ENCODE assay signal across 27 cellular contexts in genomic region chr17:16325964-16326363, GRCh38.
"Had no signal": no experiment of that assay in that cellular context is flagged by ENCODE, and none has a peak within 500 bp of the region (broad histone marks: within the 10 kb centered on the region; RNA-seq: fewer than 3 reads in every experiment).

No MANE protein-coding gene starts in this region.

- ATAC-seq: foreskin keratinocyte; gastroesophageal sphincter; heart left ventricle; left lobe of liver; mucosa of descending colon; sciatic nerve; stimulated activated effector memory CD8-positive, alpha-beta T cell treated with anti-CD3 and anti-CD28 coated beads, Interleukin-12 subunit alpha, Interleukin-12 subunit beta, amount 100 ng/mL, for 72 hours had no signal

- H2AFZ ChIP-seq: hepatocyte had no signal

- H3K9me3 Mint-ChIP-seq: mesothelial cell of epicardium; naive B cell; stimulated activated effector memory CD8-positive, alpha-beta T cell treated with anti-CD3 and anti-CD28 coated beads, Interleukin-12 subunit alpha, Interleukin-12 subunit beta, amount 100 ng/mL, for 72 hours; type B pancreatic cell had no signal

- H3K27me3 ChIP-seq: esophagus muscularis mucosa, foreskin keratinocyte, gastroesophageal sphincter, heart left ventricle, hepatocyte, stomach, testis, tibial artery had no signal

- H3K79me2 ChIP-seq: hepatocyte had no signal

- H3K27ac ChIP-seq: epithelial cell of prostate, esophagus muscularis mucosa, foreskin keratinocyte, gastroesophageal sphincter, heart left ventricle, hepatocyte, stomach, testis, tibial artery had no signal

- H3K9me3 ChIP-seq: esophagus muscularis mucosa, gastroesophageal sphincter, heart left ventricle, mucosa of descending colon, stomach, testis, tibial artery had no signal

- H3K27ac Mint-ChIP-seq: endodermal cell; mesothelial cell of epicardium; nephron; stimulated activated effector memory CD8-positive, alpha-beta T cell treated with anti-CD3 and anti-CD28 coated beads, Interleukin-12 subunit alpha, Interleukin-12 subunit beta, amount 100 ng/mL, for 72 hours; type B pancreatic cell had no signal

- H3K4me3 ChIP-seq: esophagus muscularis mucosa, gastroesophageal sphincter, heart left ventricle, hepatocyte, mucosa of descending colon, smooth muscle cell, stomach, testis, tibial artery had no signal

- H3K27me3 Mint-ChIP-seq: naive B cell, type B pancreatic cell had no signal

- H3K4me1 ChIP-seq: foreskin keratinocyte, testis had no signal

- H3K4me3 Mint-ChIP-seq: endodermal cell; mesothelial cell of epicardium; naive B cell; nephron; stimulated activated effector memory CD8-positive, alpha-beta T cell treated with anti-CD3 and anti-CD28 coated beads, Interleukin-12 subunit alpha, Interleukin-12 subunit beta, amount 100 ng/mL, for 72 hours; type B pancreatic cell had no signal

- H3K4me1 Mint-ChIP-seq: mesothelial cell of epicardium; stimulated activated effector memory CD8-positive, alpha-beta T cell treated with anti-CD3 and anti-CD28 coated beads, Interleukin-12 subunit alpha, Interleukin-12 subunit beta, amount 100 ng/mL, for 72 hours had no signal

- H3K4me2 ChIP-seq: hepatocyte, smooth muscle cell had no signal

- DNase-seq: effector CD8-positive, alpha-beta T cell; endodermal cell; foreskin keratinocyte; heart left ventricle; kidney; mesenchymal stem cell; mucosa of descending colon; naive B cell; nucleus accumbens; stimulated activated CD4-positive, alpha-beta T cell treated with anti-CD3 and anti-CD28 coated beads, Interleukin-12 subunit alpha, Interleukin-12 subunit beta, amount 100 ng/mL, for 4 hours; stimulated activated CD4-positive, alpha-beta T cell treated with anti-CD3 and anti-CD28 coated beads, Interleukin-1b, Interleukin-23, amount 100 ng/mL, for 48 hours; stimulated activated CD4-positive, alpha-beta T cell treated with anti-CD3 and anti-CD28 coated beads, Interleukin-4, amount 100 ng/mL, for 24 hours; stomach; testis; tibial artery had no signal

- FAIRE-seq: colon, kidney had no signal
